In genomic region chr3:179179256-179179655, GRCh38 we compare ENCODE assay signal across 18 cellular contexts. TPM values are rescaled to one million over a fixed set of nuclear protein-coding genes. Genes with fewer than 3 reads are reported as not detected.
DNase-seq lines count a peak whose midpoint lies in the region; ATAC-seq and TF ChIP-seq lines count a peak whose summit lies in the region.
"Had no signal": no experiment of that assay in that cellular context is flagged by ENCODE, and none has a peak within 500 bp of the region (broad histone marks: within the 10 kb centered on the region; RNA-seq: fewer than 3 reads in every experiment).

No MANE protein-coding gene starts in this region.

- H3K4me2 ChIP-seq in neural progenitor cell = no peak overlapping the region
- H3K4me2 ChIP-seq: BLaER1, PC-9 had no signal

- intact Hi-C loops in Right ventricle myocardium superior (cut with DNase I) = no loop called here
- intact Hi-C loops in esophagus muscularis mucosa (cut with DNase I) = no loop called here

- peaks cover 3% of the 10 kb centered on the region for H3K9me3 Mint-ChIP-seq in neural progenitor cell

- H4K20me1 ChIP-seq in neural progenitor cell (ENCODE audit: low read depth) = peaks cover 33% of the 10 kb centered on the region

- DNase-seq in right atrium auricular region (ENCODE audit: low spot score) (no peak), Right ventricle myocardium superior (no peak), esophagus muscularis mucosa (ENCODE audit: extremely low spot score) (no peak), suprapubic skin (ENCODE audit: low spot score in 2 of 2) (no peak), GM20000 (ENCODE audit: low spot score) (no peak), neural progenitor cell (ENCODE audit: low spot score) (no peak)
- no peak for DNase-seq in activated CD4-positive, CD25-positive, alpha-beta regulatory T cell treated with anti-CD3 and anti-CD28 coated beads, Interleukin-2, amount 50 U/mL, for 72 hours
- DNase-seq: CD4-positive, CD25-positive, alpha-beta regulatory T cell; DND-41; Karpas-422; MV-4-11; NCI-H187 treated with DMSO at 0.1 percent for 48 hours; NCI-H446 treated with DMSO at 0.1 percent for 48 hours; NCI-H526 had no signal

- no peak overlapping the region for H2AFZ ChIP-seq in neural progenitor cell (replicated peaks)
- H2AFZ ChIP-seq: PC-9 had no signal

- H3K36me3 Mint-ChIP-seq in neural progenitor cell = no peaks in the 10 kb centered on the region
- H3K36me3 Mint-ChIP-seq: CD4-positive, CD25-positive, alpha-beta regulatory T cell had no signal

- H3K27ac ChIP-seq in right atrium auricular region (peak overlapping the region; percentile 52 to 71), esophagus muscularis mucosa (replicated peaks in 1 of 4) (peak overlapping the region; percentile 60 to 75 (median 69)), suprapubic skin (peak overlapping the region; percentile 75), neural progenitor cell (no peak overlapping the region)
- H3K27ac ChIP-seq: BLaER1, SJSA1 had no signal

- H3K4me3 ChIP-seq in right atrium auricular region (no peak overlapping the region), esophagus muscularis mucosa (no peak overlapping the region), suprapubic skin (no peak overlapping the region), neural progenitor cell (no peak overlapping the region)
- H3K4me3 ChIP-seq: BLaER1, PC-9, SJSA1 had no signal

- H3K79me2 ChIP-seq in neural progenitor cell (ENCODE audit: low read depth) = peaks cover 83% of the 10 kb centered on the region

- H3K4me1 Mint-ChIP-seq in neural progenitor cell = peaks cover 8% of the 10 kb centered on the region

- H3K27ac Mint-ChIP-seq in neural progenitor cell = no peak overlapping the region

- H3K9ac ChIP-seq in neural progenitor cell = no peak overlapping the region
- H3K9ac ChIP-seq: BLaER1 had no signal

- TF ChIP-seq EP300 in esophagus muscularis mucosa (IDR thresholded peaks at IDR 0.05) = no peak
- TF ChIP-seq EP300 in suprapubic skin (IDR thresholded peaks at IDR 0.05) = no peak

- ATAC-seq in Right ventricle myocardium superior (ENCODE audit: poor library complexity) = no peak
- ATAC-seq: Right ventricle myocardium inferior had no signal

- H3K4me1 ChIP-seq in right atrium auricular region (peaks cover 0 to 59% of the 10 kb centered on the region in 2 donors), esophagus muscularis mucosa (peaks cover 64 to 87% (median 83%) of the 10 kb centered on the region in 4 donors), suprapubic skin (peaks cover 60% of the 10 kb centered on the region), neural progenitor cell (peaks cover 32% of the 10 kb centered on the region)

- no peak for TF ChIP-seq POLR2A in esophagus muscularis mucosa (IDR thresholded peaks at IDR 0.05; ENCODE audit: low read depth)
- TF ChIP-seq POLR2A in suprapubic skin (IDR thresholded peaks at IDR 0.05) = no peak

- no peak overlapping the region for H3K4me3 Mint-ChIP-seq in neural progenitor cell

- H3K36me3 ChIP-seq in right atrium auricular region (no peaks in the 10 kb centered on the region), esophagus muscularis mucosa (no peaks in the 10 kb centered on the region), suprapubic skin (no peaks in the 10 kb centered on the region), neural progenitor cell (no peaks in the 10 kb centered on the region)
- H3K36me3 ChIP-seq: SJSA1 had no signal

- TF ChIP-seq CTCF in right atrium auricular region (IDR thresholded peaks at IDR 0.05) (no peak), esophagus muscularis mucosa (IDR thresholded peaks at IDR 0.05) (no peak), suprapubic skin (IDR thresholded peaks at IDR 0.05) (no peak), GM20000 (IDR thresholded peaks at IDR 0.05; ENCODE audit: extremely low read depth, missing control alignments) (no peak), neural progenitor cell (IDR thresholded peaks at IDR 0.05) (no peak)

- H3F3A ChIP-seq in neural progenitor cell (ENCODE audit: low read depth) = no peaks in the 10 kb centered on the region

- no peaks in the 10 kb centered on the region for H3K27me3 Mint-ChIP-seq in neural progenitor cell (ENCODE audit: insufficient read depth, low read depth)
- H3K27me3 Mint-ChIP-seq: CD4-positive, CD25-positive, alpha-beta regulatory T cell had no signal

- H3K27me3 ChIP-seq in right atrium auricular region = no peaks in the 10 kb centered on the region
- H3K27me3 ChIP-seq in esophagus muscularis mucosa = no peaks in the 10 kb centered on the region
- no peaks in the 10 kb centered on the region for H3K27me3 ChIP-seq in suprapubic skin
- no peaks in the 10 kb centered on the region for H3K27me3 ChIP-seq in neural progenitor cell
- H3K27me3 ChIP-seq: BLaER1, SJSA1 had no signal

- 71% methylated on average over 2 of the region's 2 CpGs for WGBS in esophagus muscularis mucosa
- 80% methylated on average over 2 of the region's 2 CpGs for WGBS in suprapubic skin

- H3K9me3 ChIP-seq in right atrium auricular region (no peaks in the 10 kb centered on the region), esophagus muscularis mucosa (no peaks in the 10 kb centered on the region), suprapubic skin (no peaks in the 10 kb centered on the region), neural progenitor cell (ENCODE audit: low read depth) (no peaks in the 10 kb centered on the region)
- H3K9me3 ChIP-seq: BLaER1, SJSA1 had no signal

RNA-seq across cellular contexts. Expression of gene PIK3CA, which starts 31.1 kb away (rescaled TPM):
- total RNA-seq in right atrium auricular region = 10 to 100 TPM; 15.5 to 17.2 TPM
- 18.1 TPM for total RNA-seq in Right ventricle myocardium superior
- total RNA-seq in esophagus muscularis mucosa = 10 to 100 TPM; 33.7 to 47.5 (median 36.0) TPM
- 10 to 100 TPM; 14.8 to 26.6 (median 18.6) TPM for total RNA-seq in suprapubic skin
- 14.1 and 24.5 TPM in 2 replicates for total RNA-seq in neural progenitor cell (ENCODE audit: low replicate concordance)
